In the genomic region with DNA sequence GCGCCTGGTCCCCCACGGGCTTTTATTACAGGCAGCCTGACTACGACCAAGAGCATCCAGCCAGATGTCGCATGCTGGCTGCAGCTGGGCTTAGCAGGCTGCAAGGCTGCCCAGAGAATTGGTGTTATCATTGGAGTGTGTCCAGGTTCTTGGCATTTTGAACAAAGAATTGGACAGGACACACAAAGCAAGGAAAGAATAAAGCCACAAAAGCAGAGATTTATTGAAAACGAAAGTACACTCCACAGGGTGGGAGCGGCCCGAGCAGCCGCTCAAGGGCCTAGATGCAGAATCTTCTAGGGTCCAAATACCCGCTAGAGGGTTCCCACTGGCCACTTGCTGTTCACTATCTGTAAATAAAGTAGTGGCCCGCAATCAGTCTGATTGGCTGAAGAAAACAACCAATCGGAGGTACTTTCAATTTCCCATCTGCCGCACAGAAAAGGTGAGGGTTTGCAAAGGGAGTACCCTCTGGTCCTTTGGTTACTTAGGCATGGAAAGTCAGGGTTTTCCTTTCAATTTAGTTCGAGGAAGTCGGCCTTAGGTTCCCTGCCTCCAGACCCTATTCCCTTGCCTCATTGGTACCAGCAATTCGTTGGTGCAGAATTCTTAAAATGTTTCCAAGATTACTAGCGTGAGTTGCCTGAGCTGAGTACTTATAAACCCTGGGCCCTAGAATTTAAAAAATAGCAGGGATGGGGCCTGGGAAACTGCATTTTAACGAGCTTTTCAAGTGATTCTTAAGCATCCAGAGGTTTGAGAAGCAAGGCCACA, we compare ENCODE assay signal across 11 cellular contexts. TPM values are rescaled to one million over a fixed set of nuclear protein-coding genes. Genes with fewer than 3 reads are reported as not detected.
DNase-seq lines count a peak whose midpoint lies in the region; TF ChIP-seq lines count a peak whose summit lies in the region.
"Had no signal": no experiment of that assay in that cellular context is flagged by ENCODE, and none has a peak within 500 bp of the region (broad histone marks: within the 10 kb centered on the region; RNA-seq: fewer than 3 reads in every experiment).

No MANE protein-coding gene starts in this region.

- no peaks in the 10 kb centered on the region for H3K9me3 ChIP-seq in MG63
- H3K9me3 ChIP-seq in neuronal stem cell (replicated peaks in 1 of 2; ENCODE audit: control insufficient read depth in 2 of 2, insufficient read depth in 1 of 2, low read depth in 1 of 2, low read length in 2 of 2): no peaks in the 10 kb centered on the region
- H3K9me3 ChIP-seq in spleen: no peaks in the 10 kb centered on the region

- no peak for TF ChIP-seq CTCF in MCF 10A (IDR thresholded peaks at IDR 0.05; ENCODE audit: unreplicated experiment)
- TF ChIP-seq CTCF in spleen (IDR thresholded peaks at IDR 0.05 in 8 of 11, conservative IDR thresholded peaks at IDR 0.05 in 3 of 11): no peak

- H3K14ac ChIP-seq in neuronal stem cell (ENCODE audit: low read length): no peak overlapping the region

- H3K9ac ChIP-seq in neuronal stem cell (ENCODE audit: low read depth, low read length, poor library complexity): no peak overlapping the region

- H2AK5ac ChIP-seq in neuronal stem cell (ENCODE audit: low read depth, low read length): no peak overlapping the region

- H3K36me3 ChIP-seq in MG63 (no peaks in the 10 kb centered on the region), neuronal stem cell (replicated peaks in 1 of 2; ENCODE audit: control insufficient read depth in 2 of 2, insufficient read depth in 2 of 2, low read length in 2 of 2) (no peaks in the 10 kb centered on the region), spleen (no peaks in the 10 kb centered on the region)

- H3K36me3 Mint-ChIP-seq in MCF 10A (ENCODE audit: insufficient read depth, unreplicated experiment): no peaks in the 10 kb centered on the region
- H3K36me3 Mint-ChIP-seq: stimulated activated naive B cell treated with anti-CD40 and anti-IgM and Interleukin-4, amounts not matched to agents 10 μg/mL and 1 μg/mL and 100 μg/mL, for 72 hours had no signal

- no peak overlapping the region for H3K4ac ChIP-seq in neuronal stem cell (ENCODE audit: low read length)

- no peaks in the 10 kb centered on the region for H3K9me3 Mint-ChIP-seq in MCF 10A (ENCODE audit: unreplicated experiment)
- H3K9me3 Mint-ChIP-seq: stimulated activated naive B cell treated with anti-CD40 and anti-IgM and Interleukin-4, amounts not matched to agents 10 μg/mL and 1 μg/mL and 100 μg/mL, for 72 hours had no signal

- H4K91ac ChIP-seq in neuronal stem cell (ENCODE audit: low read depth, low read length, poor library complexity): no peak overlapping the region

- no TSS peak for BruUV-seq in MCF 10A (replicated peaks; lab: Mats Ljungman, UMichigan)

- no peak overlapping the region for H4K8ac ChIP-seq in neuronal stem cell (ENCODE audit: low read depth, low read length)

- H3K4me3 Mint-ChIP-seq in MCF 10A (ENCODE audit: unreplicated experiment): peak overlapping the region; percentile 31
- H3K4me3 Mint-ChIP-seq: stimulated activated naive B cell treated with anti-CD40 and anti-IgM and Interleukin-4, amounts not matched to agents 10 μg/mL and 1 μg/mL and 100 μg/mL, for 72 hours had no signal

- intact Hi-C loops in MCF 10A (cut with micrococcal nuclease) (no loop called here), spleen (cut with DNase I; ENCODE audit: low total_unique reads) (no loop called here)

- H3K27ac Mint-ChIP-seq in MCF 10A (ENCODE audit: low read depth, unreplicated experiment): no peak overlapping the region
- H3K27ac Mint-ChIP-seq: stimulated activated naive B cell treated with anti-CD40 and anti-IgM and Interleukin-4, amounts not matched to agents 10 μg/mL and 1 μg/mL and 100 μg/mL, for 72 hours had no signal

- H2BK5ac ChIP-seq in neuronal stem cell (ENCODE audit: low read length): no peak overlapping the region

- no peaks in the 10 kb centered on the region for H3K79me1 ChIP-seq in neuronal stem cell (ENCODE audit: low read depth, low read length)

- no peaks in the 10 kb centered on the region for H3K27me3 Mint-ChIP-seq in MCF 10A (ENCODE audit: insufficient read depth, unreplicated experiment)

- H3K4me1 Mint-ChIP-seq in MCF 10A (ENCODE audit: insufficient read depth, unreplicated experiment): no peaks in the 10 kb centered on the region
- H3K4me1 Mint-ChIP-seq: stimulated activated naive B cell treated with anti-CD40 and anti-IgM and Interleukin-4, amounts not matched to agents 10 μg/mL and 1 μg/mL and 100 μg/mL, for 72 hours had no signal

- H3K27me3 ChIP-seq in MG63 (no peaks in the 10 kb centered on the region), neuronal stem cell (ENCODE audit: control insufficient read depth in 3 of 3, insufficient read depth in 3 of 3, low read depth in 1 of 3, low read length in 3 of 3) (peaks cover 0 to 4% (median 0%) of the 10 kb centered on the region in 3 experiments), spleen (replicated peaks in 1 of 7) (no peaks in the 10 kb centered on the region)

- no peak overlapping the region for H2BK120ac ChIP-seq in neuronal stem cell (ENCODE audit: low read depth, low read length)

- H2BK15ac ChIP-seq in neuronal stem cell (ENCODE audit: low read length): no peak overlapping the region

- DNase-seq in DMS114 treated with DMSO at 0.1 percent for 48 hours (lab: John Stamatoyannopoulos, UW; ENCODE audit: unreplicated experiment) (peak; percentile 64), MG63 (peak; percentile 55), MCF 10A (ENCODE audit: unreplicated experiment) (peak; percentile 30), neuronal stem cell (ENCODE audit: low spot score) (no peak), spleen (no peak), NCI-H187 (lab: John Stamatoyannopoulos, UW) (no peak)
- no peak for DNase-seq in NK-92 treated with Interleukin-12 subunit alpha and Interleukin-12 subunit beta, amount 100 ng/mL, for 24 hours (lab: John Stamatoyannopoulos, UW)
- no peak for DNase-seq in effector CD4-positive, alpha-beta T cell
- DNase-seq: anterior cingulate cortex; stimulated activated naive B cell treated with anti-CD40 and anti-IgM and Interleukin-4, amounts not matched to agents 10 μg/mL and 1 μg/mL and 100 μg/mL, for 72 hours had no signal

- H3K4me2 ChIP-seq in neuronal stem cell (ENCODE audit: insufficient read depth, low read length, poor library complexity, severe bottlenecking): no peak overlapping the region

- H2AFZ ChIP-seq in neuronal stem cell (ENCODE audit: low read length): peak overlapping the region; percentile 71

- H3K27ac ChIP-seq in neuronal stem cell (replicated peaks; ENCODE audit: low read length) (no peak overlapping the region), spleen (no peak overlapping the region)
- H3K27ac ChIP-seq: HL-60 had no signal

- no peak overlapping the region for H3K18ac ChIP-seq in neuronal stem cell (ENCODE audit: low read length)

- POLR2A ChIA-PET in MCF 10A (lab: Yijun Ruan, JAX): no interaction called here

- no peak overlapping the region for H3K23ac ChIP-seq in neuronal stem cell (ENCODE audit: low read depth, low read length, poor library complexity)

- H3K4me1 ChIP-seq in neuronal stem cell (ENCODE audit: control insufficient read depth in 2 of 2, insufficient read depth in 1 of 2, low read depth in 1 of 2, low read length in 2 of 2): peaks cover 0 to 3% of the 10 kb centered on the region in 2 donors
- no peaks in the 10 kb centered on the region for H3K4me1 ChIP-seq in spleen

- H3K4me3 ChIP-seq in MG63: peak overlapping the region; percentile 18
- no peak overlapping the region for H3K4me3 ChIP-seq in neuronal stem cell (ENCODE audit: low read length in 2 of 2)
- H3K4me3 ChIP-seq in spleen: no peak overlapping the region

- CTCF ChIA-PET in MCF 10A (lab: Yijun Ruan, JAX): interaction anchor here (0.6 kb wide), 1 partner anchor 38 kb away, joined by 3 read pairs; the partner anchor contains the start of gene CNEP1R1

- TF ChIP-seq POLR2A in spleen (IDR thresholded peaks at IDR 0.05): no peak

- WGBS in neuronal stem cell (ENCODE audit: extremely low coverage in 2 of 2, insufficient read length in 2 of 2, insufficient replicate concordance in 1 of 2), 2 donors: no CpG with 5 or more reads among the region's 17 CpGs
- WGBS in spleen, 5 donors: 85 to 92% (median 88%) methylated on average over 17 of the region's 17 CpGs

- no peak overlapping the region for H2BK12ac ChIP-seq in neuronal stem cell (ENCODE audit: low read length)

RNA-seq across cellular contexts. Expression of gene CNEP1R1, which starts 38.5 kb away (rescaled TPM):
- total RNA-seq in MG63 (2014; rRNA removed; shearing (Covaris generic); ENCODE audit: low replicate concordance): 16.7 and 20.0 TPM in 2 replicates
- 22.0 and 23.2 TPM in 2 replicates for total RNA-seq in MCF 10A (2022)
- 19.1 TPM for polyA plus RNA-seq in neuronal stem cell (2013, experiment 1 of 2)
- 19.2 TPM for polyA plus RNA-seq in neuronal stem cell (2013, experiment 2 of 2)
- 10 to 100 TPM; 22.6 to 45.4 (median 32.9) TPM for total RNA-seq in spleen
- polyA plus RNA-seq in spleen: 10 to 100 TPM in 1 of 3 donors, 1 to 10 TPM in 2; 9.6 to 11.9 (median 9.8) TPM

Comparison
In these comparisons a context has a peak if more than half of its experiments do, and no peak if none do; other contexts are left out.
1. DNase-seq: peak in DMS114 treated with DMSO at 0.1 percent for 48 hours (single experiment), MG63 (single experiment) and MCF 10A (single experiment); none in neuronal stem cell (single experiment), NK-92 treated with Interleukin-12 subunit alpha and Interleukin-12 subunit beta, amount 100 ng/mL, for 24 hours (single experiment), effector CD4-positive, alpha-beta T cell (single experiment), spleen (single experiment) and NCI-H187 (0 of 2).